Comparison of ENCODE assay signal across 2 cellular contexts in the genomic region with DNA sequence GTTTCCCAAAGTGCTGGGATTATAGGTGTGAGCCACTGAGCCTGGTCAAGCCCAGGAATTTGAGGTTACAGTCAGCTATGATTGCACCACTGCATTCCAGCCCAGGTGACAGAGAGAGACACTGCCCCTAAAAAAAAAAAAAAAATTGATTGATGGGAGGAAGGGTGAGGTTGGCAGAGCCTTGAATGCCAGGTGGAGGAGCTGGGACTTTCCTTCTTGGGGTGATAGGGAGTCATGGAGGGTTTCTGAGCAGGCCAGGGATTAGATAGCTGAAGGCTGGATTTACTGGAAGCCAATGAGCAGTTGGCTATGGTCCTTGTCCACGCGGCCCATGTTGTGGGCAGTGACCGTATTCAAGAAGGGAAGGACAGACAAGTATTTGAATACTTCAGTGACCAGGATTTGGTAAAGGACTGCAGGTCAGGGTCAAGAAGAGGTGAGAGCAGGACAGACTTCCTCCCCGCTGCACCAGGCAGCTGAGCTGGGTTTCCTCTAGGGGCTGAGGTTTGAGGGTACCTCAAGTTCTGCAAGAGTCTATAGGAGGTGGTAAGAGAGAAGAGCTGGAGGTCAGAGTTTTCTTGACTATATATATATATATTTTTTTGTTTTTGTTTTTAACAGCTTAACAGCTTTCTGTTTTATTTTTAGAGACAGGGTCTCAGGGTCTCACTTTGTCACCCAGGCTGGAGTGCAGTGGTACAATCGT.
TF ChIP-seq lines count a peak whose summit lies in the region.

No MANE protein-coding gene starts in this region.

TF ChIP-seq in IMR-90, 13 proteins besides CTCF, POLR2A, EP300 and RAD21:
- TF ChIP-seq MXI1 (IDR thresholded peaks at IDR 0.05; ENCODE audit: borderline replicate concordance, low read depth, low read length) (no peak), RFX5 (IDR thresholded peaks at IDR 0.05; ENCODE audit: low read depth, low read length) (no peak), MAFK (IDR thresholded peaks at IDR 0.05; ENCODE audit: low read depth, low read length) (no peak), RCOR1 (IDR thresholded peaks at IDR 0.05; ENCODE audit: insufficient replicate concordance, low read length) (no peak), MAZ (IDR thresholded peaks at IDR 0.05; ENCODE audit: borderline replicate concordance, low read depth, low read length) (no peak)
- TF ChIP-seq, protein P1, sequence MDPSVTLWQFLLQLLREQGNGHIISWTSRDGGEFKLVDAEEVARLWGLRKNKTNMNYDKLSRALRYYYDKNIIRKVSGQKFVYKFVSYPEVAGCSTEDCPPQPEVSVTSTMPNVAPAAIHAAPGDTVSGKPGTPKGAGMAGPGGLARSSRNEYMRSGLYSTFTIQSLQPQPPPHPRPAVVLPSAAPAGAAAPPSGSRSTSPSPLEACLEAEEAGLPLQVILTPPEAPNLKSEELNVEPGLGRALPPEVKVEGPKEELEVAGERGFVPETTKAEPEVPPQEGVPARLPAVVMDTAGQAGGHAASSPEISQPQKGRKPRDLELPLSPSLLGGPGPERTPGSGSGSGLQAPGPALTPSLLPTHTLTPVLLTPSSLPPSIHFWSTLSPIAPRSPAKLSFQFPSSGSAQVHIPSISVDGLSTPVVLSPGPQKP (IDR thresholded peaks at IDR 0.05; ENCODE audit: borderline replicate concordance, low read depth, low read length), result no peak

TF ChIP-seq in HEK293T, 16 proteins besides CTCF, POLR2A, EP300 and RAD21:
- TF ChIP-seq LEF1 (IDR thresholded peaks at IDR 0.05; ENCODE audit: borderline replicate concordance), result no peak
- no peak for TF ChIP-seq SUZ12 (IDR thresholded peaks at IDR 0.05)
- TF ChIP-seq NFRKB (IDR thresholded peaks at IDR 0.05), result no peak
- no peak for TF ChIP-seq FOXM1 (IDR thresholded peaks at IDR 0.05; ENCODE audit: borderline replicate concordance)
- no peak for TF ChIP-seq SP1 (IDR thresholded peaks at IDR 0.05)
- no peak for TF ChIP-seq HDGF (IDR thresholded peaks at IDR 0.05; ENCODE audit: borderline replicate concordance)
- TF ChIP-seq BHLHE40 (IDR thresholded peaks at IDR 0.05; ENCODE audit: borderline replicate concordance), result no peak
- no peak for TF ChIP-seq TARDBP (IDR thresholded peaks at IDR 0.05)
- no peak for TF ChIP-seq ELF4 (IDR thresholded peaks at IDR 0.05)
- TF ChIP-seq FOXA1 (IDR thresholded peaks at IDR 0.05), result no peak
- no peak for TF ChIP-seq ARNT (IDR thresholded peaks at IDR 0.05)
- no peak for TF ChIP-seq PKNOX1 (IDR thresholded peaks at IDR 0.05)
- no peak for TF ChIP-seq CTBP1 (IDR thresholded peaks at IDR 0.05; ENCODE audit: borderline replicate concordance)
- TF ChIP-seq ZNF384 (IDR thresholded peaks at IDR 0.05), result no peak
- TF ChIP-seq FOXK2 (IDR thresholded peaks at IDR 0.05), result no peak
- no peak for TF ChIP-seq L3MBTL2 (conservative IDR thresholded peaks at IDR 0.05)
